27 cellular contexts compared by ENCODE assay signal in genomic region chr7:261341-262250, GRCh38. TPM values are rescaled to one million over a fixed set of nuclear protein-coding genes. Genes with fewer than 3 reads are reported as not detected.
A peak's percentile ranks its signal among the peaks of the same experiment; 100 is the strongest.
DNase-seq lines count a peak whose midpoint lies in the region; ATAC-seq, FAIRE-seq and TF ChIP-seq lines count a peak whose summit lies in the region.
"Had no signal": no experiment of that assay in that cellular context is flagged by ENCODE, and none has a peak within 500 bp of the region (broad histone marks: within the 10 kb centered on the region; RNA-seq: fewer than 3 reads in every experiment).

No MANE protein-coding gene starts in this region.

- no peak overlapping the region for H2AK5ac ChIP-seq in H1 (ENCODE audit: low read depth, low read length)

- H2BK5ac ChIP-seq in H1 (ENCODE audit: low read depth, low read length): no peak overlapping the region

- H3K9ac ChIP-seq in H1 (replicated peaks in 1 of 4; ENCODE audit: extremely low read depth in 1 of 4, low read depth in 3 of 4, low read length in 3 of 4): no peak overlapping the region

- DNase-seq in left cardiac atrium: peak; percentile 24
- no peak for DNase-seq in right atrium auricular region (ENCODE audit: low spot score)
- DNase-seq in H1 (ENCODE audit: low read depth in 1 of 2, low spot score in 2 of 2): no peak
- peak; percentile 39 for DNase-seq in lower lobe of right lung
- DNase-seq in aorta: peak; percentile 41 to 72
- no peak for DNase-seq in activated CD8-positive, alpha-beta T cell treated with anti-CD3 and anti-CD28 coated beads for 36 hours
- no peak for DNase-seq in GM19240 (ENCODE audit: insufficient read length, low spot score)
- DNase-seq: activated B cell treated with CpG ODN at 0.5 μM for 24 hours; activated T-cell treated with anti-CD3 and anti-CD28 coated beads, Interleukin-2, amount 50 U/mL, for 24 hours; DMS 273 treated with DMSO at 0.1 percent for 48 hours; NCI-H1105; NCI-H2081 treated with DMSO at 0.1 percent for 48 hours; NCI-H510A treated with DMSO at 0.1 percent for 48 hours; T-helper 9 cell had no signal

- H3K27me3 ChIP-seq in right atrium auricular region (no peaks in the 10 kb centered on the region), H1 (replicated peaks in 1 of 4; ENCODE audit: control insufficient read depth in 3 of 4, extremely low read depth in 1 of 4, insufficient read depth in 3 of 4, low read length in 3 of 4) (peaks cover 0 to 2% (median 0%) of the 10 kb centered on the region in 4 experiments; a peak in 1 of 7 replicates), lower lobe of right lung (ENCODE audit: low read depth) (no peaks in the 10 kb centered on the region), aorta (ENCODE audit: control insufficient read depth in 1 of 2, insufficient read depth in 2 of 2, low read length in 1 of 2) (no peaks in the 10 kb centered on the region)
- H3K27me3 ChIP-seq: body of pancreas, ovary, tibial artery had no signal

- FAIRE-seq in H1 (lab: Jason Lieb, UNC): no peak
- FAIRE-seq: colon, G401.6 had no signal

- H3K23me2 ChIP-seq in H1 (ENCODE audit: low read depth, low read length): no peaks in the 10 kb centered on the region

- no peak overlapping the region for H3K23ac ChIP-seq in H1 (ENCODE audit: insufficient read length)

- H3K4me3 Mint-ChIP-seq in activated CD8-positive, alpha-beta T cell treated with anti-CD3 and anti-CD28 coated beads for 36 hours: no peak overlapping the region
- H3K4me3 Mint-ChIP-seq: activated B cell treated with CpG ODN at 0.5 μM for 24 hours; activated naive CD8-positive, alpha-beta T cell; activated T-cell treated with anti-CD3 and anti-CD28 coated beads, Interleukin-2, amount 50 U/mL, for 24 hours; stimulated activated memory B cell treated with anti-CD40 and anti-IgM and Interleukin-4, amounts not matched to agents 10 μg/mL and 1 μg/mL and 100 μg/mL, for 72 hours had no signal

- H3K9me3 ChIP-seq in right atrium auricular region (no peaks in the 10 kb centered on the region), H1 (ENCODE audit: insufficient read depth in 2 of 2, low read depth in 1 of 2, low read length in 1 of 2) (peaks cover 67 to 96% of the 10 kb centered on the region in 2 experiments), lower lobe of right lung (no peaks in the 10 kb centered on the region), aorta (ENCODE audit: control insufficient read depth, low read length) (no peaks in the 10 kb centered on the region)
- H3K9me3 ChIP-seq: body of pancreas, ovary had no signal

- no peaks in the 10 kb centered on the region for H3K27me3 Mint-ChIP-seq in activated CD8-positive, alpha-beta T cell treated with anti-CD3 and anti-CD28 coated beads for 36 hours
- H3K27me3 Mint-ChIP-seq: activated B cell treated with CpG ODN at 0.5 μM for 24 hours; activated naive CD8-positive, alpha-beta T cell; activated T-cell treated with anti-CD3 and anti-CD28 coated beads, Interleukin-2, amount 50 U/mL, for 24 hours; stimulated activated memory B cell treated with anti-CD40 and anti-IgM and Interleukin-4, amounts not matched to agents 10 μg/mL and 1 μg/mL and 100 μg/mL, for 72 hours had no signal

- no peak overlapping the region for H3K56ac ChIP-seq in H1 (replicated peaks; ENCODE audit: insufficient read length, low read depth, low read length)

- POLR2A ChIA-PET in H1 (lab: Charles Lee; ENCODE audit: partially characterized antibody): no interaction called here
- POLR2A ChIA-PET in activated CD8-positive, alpha-beta T cell treated with anti-CD3 and anti-CD28 coated beads for 36 hours (lab: Charles Lee): no interaction called here

- H3K4me1 ChIP-seq in right atrium auricular region (no peaks in the 10 kb centered on the region), H1 (replicated peaks in 1 of 4; ENCODE audit: control insufficient read depth in 3 of 4, insufficient read depth in 4 of 4, low read length in 3 of 4) (no peaks in the 10 kb centered on the region), lower lobe of right lung (peaks cover 6% of the 10 kb centered on the region), aorta (ENCODE audit: control insufficient read depth in 1 of 2, insufficient read depth in 2 of 2, low read length in 2 of 2) (no peaks in the 10 kb centered on the region)
- H3K4me1 ChIP-seq: body of pancreas, tibial artery had no signal

- no peak overlapping the region for H3K27ac Mint-ChIP-seq in activated CD8-positive, alpha-beta T cell treated with anti-CD3 and anti-CD28 coated beads for 36 hours
- H3K27ac Mint-ChIP-seq: activated B cell treated with CpG ODN at 0.5 μM for 24 hours; activated naive CD8-positive, alpha-beta T cell; activated T-cell treated with anti-CD3 and anti-CD28 coated beads, Interleukin-2, amount 50 U/mL, for 24 hours; GM23338; stimulated activated memory B cell treated with anti-CD40 and anti-IgM and Interleukin-4, amounts not matched to agents 10 μg/mL and 1 μg/mL and 100 μg/mL, for 72 hours had no signal

- TF ChIP-seq CTCF in right atrium auricular region (IDR thresholded peaks at IDR 0.05) (no peak), H1 (IDR thresholded peaks at IDR 0.05; ENCODE audit: control extremely low read depth in 1 of 3, insufficient read depth in 1 of 3, low read depth in 1 of 3, low read length in 3 of 3) (no peak), lower lobe of right lung (IDR thresholded peaks at IDR 0.05) (no peak)
- no peak for TF ChIP-seq CTCF in activated CD8-positive, alpha-beta T cell treated with anti-CD3 and anti-CD28 coated beads for 36 hours (IDR thresholded peaks at IDR 0.05)

- H3K79me1 ChIP-seq in H1 (ENCODE audit: low read depth, low read length): 0 out of 2 replicates have a peak, but pooled peaks cover 2% of the 10 kb centered on the region

- H2AFZ ChIP-seq in H1 (ENCODE audit: low read length): no peak overlapping the region
- H2AFZ ChIP-seq: GM23338 had no signal

- WGBS in H1 (ENCODE audit: extremely low coverage in 1 of 2, insufficient coverage in 1 of 2, insufficient read length in 1 of 2, insufficient replicate concordance in 2 of 2, low coverage in 1 of 2, low lambda C conversion rate in 2 of 2, missing lambda C conversion rate in 1 of 2), 2 experiments: 95% methylated on average over 28 of the region's 32 CpGs; no CpG with 5 or more reads in 1 of the 2 experiments
- WGBS in aorta, 2 donors: 92 to 96% methylated on average over 31 to 32 of the region's 32 CpGs

- no peak for TF ChIP-seq EP300 in H1 (IDR thresholded peaks at IDR 0.05; ENCODE audit: borderline replicate concordance in 1 of 2, low read depth in 2 of 2, low read length in 2 of 2)

- no peak overlapping the region for H3K14ac ChIP-seq in H1 (ENCODE audit: insufficient read length)

- no peak overlapping the region for H2BK12ac ChIP-seq in H1 (ENCODE audit: low read depth, low read length)

- no peak overlapping the region for H4K8ac ChIP-seq in H1 (ENCODE audit: extremely low read depth, insufficient read depth, low read length)

- no peak overlapping the region for H3K4me3 ChIP-seq in right atrium auricular region
- peak overlapping the region in 1 of 4 experiments; percentile 31; a peak in 2 of 8 replicates for H3K4me3 ChIP-seq in H1 (ENCODE audit: extremely low read depth in 1 of 4, insufficient read depth in 2 of 4, low read depth in 3 of 4, low read length in 4 of 4)
- H3K4me3 ChIP-seq in lower lobe of right lung: no peak overlapping the region
- H3K4me3 ChIP-seq in aorta (ENCODE audit: low read length in 2 of 2): no peak overlapping the region
- H3K4me3 ChIP-seq: body of pancreas, GM23338, ovary, tibial artery had no signal

- no peaks in the 10 kb centered on the region for H3K79me2 ChIP-seq in H1 (ENCODE audit: control insufficient read depth in 1 of 2, insufficient read depth in 2 of 2, low read length in 2 of 2)

- no peaks in the 10 kb centered on the region for H3K36me3 Mint-ChIP-seq in activated CD8-positive, alpha-beta T cell treated with anti-CD3 and anti-CD28 coated beads for 36 hours (ENCODE audit: low read depth)
- H3K36me3 Mint-ChIP-seq: activated naive CD8-positive, alpha-beta T cell had no signal

- H3K4me2 ChIP-seq in H1 (ENCODE audit: insufficient read depth in 1 of 2, low read depth in 2 of 2, low read length in 2 of 2): no peak overlapping the region
- H3K4me2 ChIP-seq: GM23338 had no signal

- H3K4ac ChIP-seq in H1 (replicated peaks; ENCODE audit: insufficient read length, low read depth, low read length): no peak overlapping the region

- CTCF ChIA-PET in H1 (lab: Charles Lee; ENCODE audit: partially characterized antibody): interaction anchor here (0.8 to 1.3 kb wide), 7 partner anchors 8 to 203 kb away, joined by 3 to 7 read pairs (median 3); no protein-coding TSS in a partner anchor
- CTCF ChIA-PET in activated CD8-positive, alpha-beta T cell treated with anti-CD3 and anti-CD28 coated beads for 36 hours (lab: Charles Lee): no interaction called here

- H3K4me1 Mint-ChIP-seq in activated CD8-positive, alpha-beta T cell treated with anti-CD3 and anti-CD28 coated beads for 36 hours (ENCODE audit: low read depth): peaks cover 2% of the 10 kb centered on the region
- H3K4me1 Mint-ChIP-seq: GM23338 had no signal

- H4K20me1 ChIP-seq in H1 (replicated peaks in 1 of 2; ENCODE audit: control insufficient read depth in 1 of 2, insufficient read depth in 2 of 2, low read length in 2 of 2): no peaks in the 10 kb centered on the region

- no peak overlapping the region for H3K27ac ChIP-seq in right atrium auricular region
- no peak overlapping the region for H3K27ac ChIP-seq in H1 (ENCODE audit: low read depth, low read length)
- no peak overlapping the region for H3K27ac ChIP-seq in lower lobe of right lung
- no peak overlapping the region for H3K27ac ChIP-seq in aorta (ENCODE audit: low read depth in 1 of 2, low read length in 2 of 2)
- H3K27ac ChIP-seq: body of pancreas, ovary, tibial artery had no signal

- intact Hi-C loops in left cardiac atrium (cut with DNase I) (no loop called here), lower lobe of right lung (cut with DNase I) (no loop called here), aorta (cut with DNase I) (no loop called here)
- intact Hi-C loops in activated CD8-positive, alpha-beta T cell treated with anti-CD3 and anti-CD28 coated beads for 36 hours (cut with micrococcal nuclease): no loop called here

- H3K36me3 ChIP-seq in right atrium auricular region (peaks cover 36% of the 10 kb centered on the region), H1 (ENCODE audit: control insufficient read depth in 2 of 4, insufficient read depth in 4 of 4, low read length in 3 of 4) (peaks cover 5 to 50% (median 26%) of the 10 kb centered on the region in 4 experiments; a peak in 6 of 8 replicates), lower lobe of right lung (peaks cover 40% of the 10 kb centered on the region), aorta (ENCODE audit: control insufficient read depth in 1 of 2, insufficient read depth in 2 of 2, low read length in 1 of 2) (peaks cover 0 to 13% of the 10 kb centered on the region in 2 donors)
- H3K36me3 ChIP-seq: ovary had no signal

- H4K91ac ChIP-seq in H1 (replicated peaks; ENCODE audit: insufficient read length, low read length): no peak overlapping the region

- no peak overlapping the region for H2BK20ac ChIP-seq in H1 (ENCODE audit: low read length)

- no peak overlapping the region for H3K18ac ChIP-seq in H1 (ENCODE audit: extremely low read depth, low read length)

- TF ChIP-seq RAD21 in H1 (IDR thresholded peaks at IDR 0.05 in 1 of 2, conservative IDR thresholded peaks at IDR 0.05 in 1 of 2; ENCODE audit: low read depth in 2 of 2, low read length in 2 of 2): no peak

- no peak overlapping the region for H4K5ac ChIP-seq in H1 (ENCODE audit: insufficient read length, low read depth, low read length)

- H3K9me3 Mint-ChIP-seq in activated CD8-positive, alpha-beta T cell treated with anti-CD3 and anti-CD28 coated beads for 36 hours: peaks cover 3% of the 10 kb centered on the region
- H3K9me3 Mint-ChIP-seq: activated T-cell treated with anti-CD3 and anti-CD28 coated beads, Interleukin-2, amount 50 U/mL, for 24 hours had no signal

- no peak for TF ChIP-seq POLR2A in H1 (IDR thresholded peaks at IDR 0.05; ENCODE audit: control extremely low read depth in 1 of 2, low read depth in 2 of 2, low read length in 2 of 2)

- no peak overlapping the region for H2BK15ac ChIP-seq in H1 (ENCODE audit: low read length)

- no peak overlapping the region for H2BK120ac ChIP-seq in H1 (replicated peaks; ENCODE audit: low read depth, low read length)

- ATAC-seq in left cardiac atrium (no peak), lower lobe of right lung (no peak), aorta (ENCODE audit: low FRiP score) (no peak), GM21619 (IDR thresholded peaks at IDR 0.05; ENCODE audit: unreplicated experiment) (no peak)
- ATAC-seq in activated CD8-positive, alpha-beta T cell treated with anti-CD3 and anti-CD28 coated beads for 36 hours: no peak
- ATAC-seq: body of pancreas; GM23338; stimulated activated memory B cell treated with anti-CD40 and anti-IgM and Interleukin-4, amounts not matched to agents 10 μg/mL and 1 μg/mL and 100 μg/mL, for 72 hours had no signal

RNA-seq across cellular contexts. Expression of gene FOXL3, which starts 28.4 kb away (rescaled TPM):
- total RNA-seq in left cardiac atrium (not detected), right atrium auricular region (not detected), lower lobe of right lung (not detected), aorta (not detected)
- not detected in 2 replicates for total RNA-seq in H1 (2021; fragmentation: NEBNext Ultra II Directional; extraction: Animal tissue kit (Norgen Biotek cat#: 25700))
- polyA plus RNA-seq in H1 (2011; rRNA removed) (not detected in 2 replicates), aorta (not detected)
- polyA plus RNA-seq in H1 (2011; cell fraction: cytosol; rRNA removed): not detected
- not detected for polyA plus RNA-seq in H1 (2011; cell fraction: nucleus; rRNA removed)
- polyA plus RNA-seq in H1 (2012, experiment 1 of 2): not detected in 4 replicates
- polyA plus RNA-seq in H1 (2012, experiment 2 of 2): not detected
- polyA plus RNA-seq in H1 (2013, experiment 1 of 2): not detected
- polyA plus RNA-seq in H1 (2013, experiment 2 of 2): not detected
- not detected in 2 replicates for polyA minus RNA-seq in H1 (2011; rRNA and poly(A)+ RNA removed)
- not detected for polyA minus RNA-seq in H1 (2011; cell fraction: cytosol; rRNA and poly(A)+ RNA removed)
- polyA minus RNA-seq in H1 (2011; cell fraction: nucleus; rRNA and poly(A)+ RNA removed): not detected
- not detected for total RNA-seq in activated CD8-positive, alpha-beta T cell treated with anti-CD3 and anti-CD28 coated beads for 36 hours
- total RNA-seq: activated B cell treated with CpG ODN at 0.5 μM for 24 hours, body of pancreas, GM23338, HT-29, LHCN-M2, lower leg skin, myocyte, ovary had no signal
- polyA plus RNA-seq: GM23338, ovary had no signal

Comparison
In these comparisons a context has a peak if more than half of its experiments do, and no peak if none do; other contexts are left out.
1. DNase-seq: peak in left cardiac atrium (single experiment), lower lobe of right lung (single experiment) and aorta (2 of 2); none in right atrium auricular region (single experiment), H1 (0 of 2), activated CD8-positive, alpha-beta T cell treated with anti-CD3 and anti-CD28 coated beads for 36 hours (single experiment) and GM19240 (single experiment).